In genomic region chr11:57779275-57779674, GRCh38 we compare ENCODE assay signal across 1 cellular context.
A peak's percentile ranks its signal among the peaks of the same experiment; 100 is the strongest.
TF ChIP-seq lines count a peak whose summit lies in the region.

No MANE protein-coding gene starts in this region.

TF ChIP-seq in HepG2, 621 proteins besides CTCF, POLR2A, EP300 and RAD21 (continues in another document):
- 0 out of 2 replicates have a peak, but pooled peaks have one; percentile 11 for TF ChIP-seq THAP11 (CRISPR knock-in tag; IDR thresholded peaks at IDR 0.05)
- TF ChIP-seq ZNF350 (CRISPR knock-in tag; IDR thresholded peaks at IDR 0.05; ENCODE audit: borderline replicate concordance, low read depth), result no peak
- peak; percentile 57 for TF ChIP-seq SAP130 (CRISPR knock-in tag; IDR thresholded peaks at IDR 0.05; ENCODE audit: low read depth)
- TF ChIP-seq XRCC5 (optimal IDR thresholded peaks at IDR 0.05; ENCODE audit: low read length), result peak; percentile 53
- no peak for TF ChIP-seq ZFX (CRISPR knock-in tag; IDR thresholded peaks at IDR 0.05; ENCODE audit: low read depth)
- TF ChIP-seq ZSCAN9 (CRISPR knock-in tag; IDR thresholded peaks at IDR 0.05; ENCODE audit: borderline replicate concordance), result 0 out of 2 replicates have a peak, but pooled peaks have one; percentile 28
- TF ChIP-seq, protein P1, sequence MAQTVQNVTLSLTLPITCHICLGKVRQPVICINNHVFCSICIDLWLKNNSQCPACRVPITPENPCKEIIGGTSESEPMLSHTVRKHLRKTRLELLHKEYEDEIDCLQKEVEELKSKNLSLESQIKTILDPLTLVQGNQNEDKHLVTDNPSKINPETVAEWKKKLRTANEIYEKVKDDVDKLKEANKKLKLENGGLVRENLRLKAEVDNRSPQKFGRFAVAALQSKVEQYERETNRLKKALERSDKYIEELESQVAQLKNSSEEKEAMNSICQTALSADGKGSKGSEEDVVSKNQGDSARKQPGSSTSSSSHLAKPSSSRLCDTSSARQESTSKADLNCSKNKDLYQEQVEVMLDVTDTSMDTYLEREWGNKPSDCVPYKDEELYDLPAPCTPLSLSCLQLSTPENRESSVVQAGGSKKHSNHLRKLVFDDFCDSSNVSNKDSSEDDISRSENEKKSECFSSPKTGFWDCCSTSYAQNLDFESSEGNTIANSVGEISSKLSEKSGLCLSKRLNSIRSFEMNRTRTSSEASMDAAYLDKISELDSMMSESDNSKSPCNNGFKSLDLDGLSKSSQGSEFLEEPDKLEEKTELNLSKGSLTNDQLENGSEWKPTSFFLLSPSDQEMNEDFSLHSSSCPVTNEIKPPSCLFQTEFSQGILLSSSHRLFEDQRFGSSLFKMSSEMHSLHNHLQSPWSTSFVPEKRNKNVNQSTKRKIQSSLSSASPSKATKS (CRISPR knock-in tag; IDR thresholded peaks at IDR 0.05), result no peak
- TF ChIP-seq ZNF614 (CRISPR knock-in tag; IDR thresholded peaks at IDR 0.05; ENCODE audit: borderline replicate concordance), result peak; percentile 44
- no peak for TF ChIP-seq ZNF552 (CRISPR knock-in tag; IDR thresholded peaks at IDR 0.05; ENCODE audit: borderline replicate concordance)
- 0 out of 2 replicates have a peak, but pooled peaks have one; percentile 1 for TF ChIP-seq POLR2G (IDR thresholded peaks at IDR 0.05; ENCODE audit: low read depth, low read length)
- TF ChIP-seq ZNF354B (CRISPR knock-in tag; IDR thresholded peaks at IDR 0.05), result no peak
- TF ChIP-seq SP5 (CRISPR knock-in tag; IDR thresholded peaks at IDR 0.05; ENCODE audit: borderline replicate concordance, low read depth), result peak; percentile 22; the same call in 1 of the 2 replicates
- TF ChIP-seq, protein P2, sequence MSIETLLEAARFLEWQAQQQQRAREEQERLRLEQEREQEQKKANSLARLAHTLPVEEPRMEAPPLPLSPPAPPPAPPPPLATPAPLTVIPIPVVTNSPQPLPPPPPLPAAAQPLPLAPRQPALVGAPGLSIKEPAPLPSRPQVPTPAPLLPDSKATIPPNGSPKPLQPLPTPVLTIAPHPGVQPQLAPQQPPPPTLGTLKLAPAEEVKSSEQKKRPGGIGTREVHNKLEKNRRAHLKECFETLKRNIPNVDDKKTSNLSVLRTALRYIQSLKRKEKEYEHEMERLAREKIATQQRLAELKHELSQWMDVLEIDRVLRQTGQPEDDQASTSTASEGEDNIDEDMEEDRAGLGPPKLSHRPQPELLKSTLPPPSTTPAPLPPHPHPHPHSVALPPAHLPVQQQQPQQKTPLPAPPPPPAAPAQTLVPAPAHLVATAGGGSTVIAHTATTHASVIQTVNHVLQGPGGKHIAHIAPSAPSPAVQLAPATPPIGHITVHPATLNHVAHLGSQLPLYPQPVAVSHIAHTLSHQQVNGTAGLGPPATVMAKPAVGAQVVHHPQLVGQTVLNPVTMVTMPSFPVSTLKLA (IDR thresholded peaks at IDR 0.05), result no peak
- TF ChIP-seq THRA (CRISPR knock-in tag; IDR thresholded peaks at IDR 0.05; ENCODE audit: borderline replicate concordance), result 0 out of 2 replicates have a peak, but pooled peaks have one; percentile 31
- no peak for TF ChIP-seq FOXO1 (CRISPR knock-in tag; IDR thresholded peaks at IDR 0.05)
- no peak for TF ChIP-seq MXD3 (CRISPR knock-in tag; IDR thresholded peaks at IDR 0.05)
- TF ChIP-seq ZNF720 (CRISPR knock-in tag; IDR thresholded peaks at IDR 0.05), result no peak
- no peak for TF ChIP-seq ZNF792 (CRISPR knock-in tag; IDR thresholded peaks at IDR 0.05)
- no peak for TF ChIP-seq ZNF788 (CRISPR knock-in tag; IDR thresholded peaks at IDR 0.05; ENCODE audit: borderline replicate concordance)
- TF ChIP-seq, protein P3, sequence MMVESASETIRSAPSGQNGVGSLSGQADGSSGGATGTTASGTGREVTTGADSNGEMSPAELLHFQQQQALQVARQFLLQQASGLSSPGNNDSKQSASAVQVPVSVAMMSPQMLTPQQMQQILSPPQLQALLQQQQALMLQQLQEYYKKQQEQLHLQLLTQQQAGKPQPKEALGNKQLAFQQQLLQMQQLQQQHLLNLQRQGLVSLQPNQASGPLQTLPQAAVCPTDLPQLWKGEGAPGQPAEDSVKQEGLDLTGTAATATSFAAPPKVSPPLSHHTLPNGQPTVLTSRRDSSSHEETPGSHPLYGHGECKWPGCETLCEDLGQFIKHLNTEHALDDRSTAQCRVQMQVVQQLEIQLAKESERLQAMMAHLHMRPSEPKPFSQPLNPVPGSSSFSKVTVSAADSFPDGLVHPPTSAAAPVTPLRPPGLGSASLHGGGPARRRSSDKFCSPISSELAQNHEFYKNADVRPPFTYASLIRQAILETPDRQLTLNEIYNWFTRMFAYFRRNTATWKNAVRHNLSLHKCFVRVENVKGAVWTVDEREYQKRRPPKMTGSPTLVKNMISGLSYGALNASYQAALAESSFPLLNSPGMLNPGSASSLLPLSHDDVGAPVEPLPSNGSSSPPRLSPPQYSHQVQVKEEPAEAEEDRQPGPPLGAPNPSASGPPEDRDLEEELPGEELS (CRISPR knock-in tag; IDR thresholded peaks at IDR 0.05), result peak; percentile 22; the same call in 1 of the 2 replicates
- 0 out of 2 replicates have a peak, but pooled peaks have one; percentile 28 for TF ChIP-seq IRF2 (CRISPR knock-in tag; IDR thresholded peaks at IDR 0.05)
- peak; percentile 22; the same call in 1 of the 2 replicates for TF ChIP-seq TFDP1 (CRISPR knock-in tag; IDR thresholded peaks at IDR 0.05; ENCODE audit: borderline replicate concordance)
- TF ChIP-seq HNRNPH1 (optimal IDR thresholded peaks at IDR 0.05; ENCODE audit: low read depth, low read length), result no peak
- TF ChIP-seq ZNF777 (CRISPR knock-in tag; IDR thresholded peaks at IDR 0.05), result 0 out of 2 replicates have a peak, but pooled peaks have one; percentile 7
- TF ChIP-seq, protein P4, sequence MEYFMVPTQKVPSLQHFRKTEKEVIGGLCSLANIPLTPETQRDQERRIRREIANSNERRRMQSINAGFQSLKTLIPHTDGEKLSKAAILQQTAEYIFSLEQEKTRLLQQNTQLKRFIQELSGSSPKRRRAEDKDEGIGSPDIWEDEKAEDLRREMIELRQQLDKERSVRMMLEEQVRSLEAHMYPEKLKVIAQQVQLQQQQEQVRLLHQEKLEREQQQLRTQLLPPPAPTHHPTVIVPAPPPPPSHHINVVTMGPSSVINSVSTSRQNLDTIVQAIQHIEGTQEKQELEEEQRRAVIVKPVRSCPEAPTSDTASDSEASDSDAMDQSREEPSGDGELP (IDR thresholded peaks at IDR 0.05; ENCODE audit: borderline replicate concordance, low read depth), result peak; percentile 74
- TF ChIP-seq ZNF580 (CRISPR knock-in tag; IDR thresholded peaks at IDR 0.05; ENCODE audit: borderline replicate concordance, low read depth), result 0 out of 2 replicates have a peak, but pooled peaks have one; percentile 42
- no peak for TF ChIP-seq SAFB2 (CRISPR knock-in tag; IDR thresholded peaks at IDR 0.05; ENCODE audit: borderline replicate concordance, low read depth)
- peak; percentile 60 for TF ChIP-seq ZNF644 (CRISPR knock-in tag; IDR thresholded peaks at IDR 0.05; ENCODE audit: low read depth)
- TF ChIP-seq, protein P5, sequence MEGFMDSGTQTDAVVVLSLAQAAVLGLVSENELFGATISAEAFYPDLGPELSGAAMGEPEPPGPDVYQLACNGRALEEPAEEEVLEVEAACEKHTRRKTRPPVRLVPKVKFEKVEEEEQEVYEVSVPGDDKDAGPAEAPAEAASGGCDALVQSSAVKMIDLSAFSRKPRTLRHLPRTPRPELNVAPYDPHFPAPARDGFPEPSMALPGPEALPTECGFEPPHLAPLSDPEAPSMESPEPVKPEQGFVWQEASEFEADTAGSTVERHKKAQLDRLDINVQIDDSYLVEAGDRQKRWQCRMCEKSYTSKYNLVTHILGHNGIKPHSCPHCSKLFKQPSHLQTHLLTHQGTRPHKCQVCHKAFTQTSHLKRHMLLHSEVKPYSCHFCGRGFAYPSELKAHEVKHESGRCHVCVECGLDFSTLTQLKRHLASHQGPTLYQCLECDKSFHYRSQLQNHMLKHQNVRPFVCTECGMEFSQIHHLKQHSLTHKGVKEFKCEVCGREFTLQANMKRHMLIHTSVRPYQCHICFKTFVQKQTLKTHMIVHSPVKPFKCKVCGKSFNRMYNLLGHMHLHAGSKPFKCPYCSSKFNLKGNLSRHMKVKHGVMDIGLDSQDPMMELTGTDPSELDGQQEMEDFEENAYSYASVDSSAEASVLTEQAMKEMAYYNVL (CRISPR knock-in tag; IDR thresholded peaks at IDR 0.05; ENCODE audit: borderline replicate concordance), result no peak
- peak; percentile 8; the same call in 1 of the 2 replicates for TF ChIP-seq SMC3 (IDR thresholded peaks at IDR 0.05; ENCODE audit: low read length)
- peak; percentile 45; the same call in 1 of the 2 replicates for TF ChIP-seq KLF11 (CRISPR knock-in tag; IDR thresholded peaks at IDR 0.05)
- TF ChIP-seq SOX13 (IDR thresholded peaks at IDR 0.05), result no peak
- peak in 1 of 2 experiments; percentile 74; a peak in 2 of 4 replicates for TF ChIP-seq SOX13 (CRISPR knock-in tag; conservative IDR thresholded peaks at IDR 0.05 in 1 of 2, IDR thresholded peaks at IDR 0.05 in 1 of 2)
- no peak for TF ChIP-seq ZNF549 (CRISPR knock-in tag; IDR thresholded peaks at IDR 0.05)
- TF ChIP-seq ZNF646 (CRISPR knock-in tag; IDR thresholded peaks at IDR 0.05), result 0 out of 2 replicates have a peak, but pooled peaks have one; percentile 3
- no peak for TF ChIP-seq ZFP90 (CRISPR knock-in tag; IDR thresholded peaks at IDR 0.05; ENCODE audit: borderline replicate concordance)
- TF ChIP-seq ZFP62 (CRISPR knock-in tag; IDR thresholded peaks at IDR 0.05), result no peak
- TF ChIP-seq DRAP1 (CRISPR knock-in tag; IDR thresholded peaks at IDR 0.05), result 0 out of 2 replicates have a peak, but pooled peaks have one; percentile 32
